In genomic region chr15:99507732-99508571, GRCh38 we compare ENCODE assay signal across 1 cellular context.
TF ChIP-seq lines count a peak whose summit lies in the region.

No MANE protein-coding gene starts in this region.

TF ChIP-seq in GM12878, 131 proteins besides CTCF, POLR2A, EP300 and RAD21 (continued from another document and continues in another):
- TF ChIP-seq E4F1 (IDR thresholded peaks at IDR 0.05; ENCODE audit: borderline replicate concordance, partially characterized antibody) (no peak), ASH2L (IDR thresholded peaks at IDR 0.05; ENCODE audit: borderline replicate concordance, low read depth) (no peak), EED (IDR thresholded peaks at IDR 0.05; ENCODE audit: low read depth) (peak; percentile 86), TAF1 (IDR thresholded peaks at IDR 0.05; ENCODE audit: borderline replicate concordance, low read depth, low read length) (peak; percentile 22; the same call in 1 of the 2 replicates), SPI1 (IDR thresholded peaks at IDR 0.05; ENCODE audit: borderline replicate concordance, insufficient read depth, low read depth, low read length) (no peak), ATF7 (IDR thresholded peaks at IDR 0.05; ENCODE audit: low read depth) (no peak), IRF4 (IDR thresholded peaks at IDR 0.05; ENCODE audit: low read depth, low read length) (0 out of 2 replicates have a peak, but pooled peaks have one; percentile 10), SMAD1 (IDR thresholded peaks at IDR 0.05; ENCODE audit: low read depth, partially characterized antibody) (peak; percentile 17), SKIL (IDR thresholded peaks at IDR 0.05; ENCODE audit: low read depth, poor library complexity, severe bottlenecking) (peak; percentile 65), PML (IDR thresholded peaks at IDR 0.05; ENCODE audit: low read length) (no peak), NFYA (IDR thresholded peaks at IDR 0.05; ENCODE audit: borderline replicate concordance, low read depth, low read length) (no peak), YY1 (IDR thresholded peaks at IDR 0.05; ENCODE audit: low read depth, low read length) (0 out of 2 replicates have a peak, but pooled peaks have one; percentile 38), SMAD5 (IDR thresholded peaks at IDR 0.05; ENCODE audit: low read depth) (0 out of 2 replicates have a peak, but pooled peaks have one; percentile 43), IKZF1 (conservative IDR thresholded peaks at IDR 0.05) (peak; percentile 56; the same call in 1 of the 2 replicates), ZNF687 (IDR thresholded peaks at IDR 0.05) (peak; percentile 79), ZNF24 (IDR thresholded peaks at IDR 0.05) (no peak), NR2F1 (conservative IDR thresholded peaks at IDR 0.05) (0 out of 2 replicates have a peak, but pooled peaks have one; percentile 30), ZBTB11 (CRISPR knock-in tag; IDR thresholded peaks at IDR 0.05) (no peak), TCF3 (IDR thresholded peaks at IDR 0.05; ENCODE audit: borderline replicate concordance, insufficient read depth, low read depth, low read length) (no peak), SUPT20H (IDR thresholded peaks at IDR 0.05; ENCODE audit: borderline replicate concordance, control insufficient read depth, low read depth, low read length) (no peak), GABPA (IDR thresholded peaks at IDR 0.05; ENCODE audit: low read depth) (no peak), RFX5 (IDR thresholded peaks at IDR 0.05; ENCODE audit: low read depth, low read length) (no peak), DPF2 (IDR thresholded peaks at IDR 0.05) (0 out of 2 replicates have a peak, but pooled peaks have one; percentile 13), PAX8 (IDR thresholded peaks at IDR 0.05) (no peak), SMARCA5 (IDR thresholded peaks at IDR 0.05) (no peak), CHD2 (IDR thresholded peaks at IDR 0.05; ENCODE audit: borderline replicate concordance, low read depth, low read length) (peak; percentile 29; the same call in 1 of the 2 replicates), MEF2B (IDR thresholded peaks at IDR 0.05; ENCODE audit: partially characterized antibody, poor library complexity, severe bottlenecking) (peak; percentile 25), E2F4 (IDR thresholded peaks at IDR 0.05; ENCODE audit: low read depth, low read length) (no peak), TCF12 (IDR thresholded peaks at IDR 0.05; ENCODE audit: low read depth, low read length) (peak; percentile 34; the same call in 1 of the 2 replicates), RAD51 (IDR thresholded peaks at IDR 0.05) (0 out of 2 replicates have a peak, but pooled peaks have one; percentile 14), MLLT1 (IDR thresholded peaks at IDR 0.05) (peak; percentile 57; the same call in 1 of the 2 replicates), CHD4 (IDR thresholded peaks at IDR 0.05) (no peak), IKZF2 (IDR thresholded peaks at IDR 0.05) (peak; percentile 75 to 76), EGR1 (IDR thresholded peaks at IDR 0.05; ENCODE audit: borderline replicate concordance in 1 of 2, low read depth in 2 of 2, low read length in 2 of 2) (no peak), USF1 (IDR thresholded peaks at IDR 0.05; ENCODE audit: borderline replicate concordance, extremely low read length, insufficient read depth, low read depth, low read length) (no peak), MEF2A (IDR thresholded peaks at IDR 0.05; ENCODE audit: insufficient read depth, low read depth, low read length) (no peak), SREBF1 (IDR thresholded peaks at IDR 0.05; ENCODE audit: low read length) (no peak), JUND (IDR thresholded peaks at IDR 0.05; ENCODE audit: low read depth, low read length) (no peak), MAX (IDR thresholded peaks at IDR 0.05; ENCODE audit: low read depth, low read length) (peak; percentile 54; the same call in 1 of the 2 replicates), NRF1 (conservative IDR thresholded peaks at IDR 0.05; ENCODE audit: low read depth, low read length) (no peak), PKNOX1 (IDR thresholded peaks at IDR 0.05) (0 out of 2 replicates have a peak, but pooled peaks have one; percentile 11), NFIC (IDR thresholded peaks at IDR 0.05; ENCODE audit: low read depth, low read length) (no peak), STAT1 (conservative IDR thresholded peaks at IDR 0.05) (no peak), CBFB (IDR thresholded peaks at IDR 0.05; ENCODE audit: low read depth) (peak; percentile 92), MTA2 (IDR thresholded peaks at IDR 0.05; ENCODE audit: low read depth) (peak; percentile 48), SIX5 (IDR thresholded peaks at IDR 0.05; ENCODE audit: low read depth, low read length, severe bottlenecking) (no peak), EZH2 (IDR thresholded peaks at IDR 0.05; ENCODE audit: borderline replicate concordance, control insufficient read depth, low read depth, low read length) (no peak), ATF3 (IDR thresholded peaks at IDR 0.05; ENCODE audit: borderline replicate concordance, extremely low read depth, low read depth, low read length) (no peak)
